Comparison of ENCODE assay signal across 18 cellular contexts in the genomic region with DNA sequence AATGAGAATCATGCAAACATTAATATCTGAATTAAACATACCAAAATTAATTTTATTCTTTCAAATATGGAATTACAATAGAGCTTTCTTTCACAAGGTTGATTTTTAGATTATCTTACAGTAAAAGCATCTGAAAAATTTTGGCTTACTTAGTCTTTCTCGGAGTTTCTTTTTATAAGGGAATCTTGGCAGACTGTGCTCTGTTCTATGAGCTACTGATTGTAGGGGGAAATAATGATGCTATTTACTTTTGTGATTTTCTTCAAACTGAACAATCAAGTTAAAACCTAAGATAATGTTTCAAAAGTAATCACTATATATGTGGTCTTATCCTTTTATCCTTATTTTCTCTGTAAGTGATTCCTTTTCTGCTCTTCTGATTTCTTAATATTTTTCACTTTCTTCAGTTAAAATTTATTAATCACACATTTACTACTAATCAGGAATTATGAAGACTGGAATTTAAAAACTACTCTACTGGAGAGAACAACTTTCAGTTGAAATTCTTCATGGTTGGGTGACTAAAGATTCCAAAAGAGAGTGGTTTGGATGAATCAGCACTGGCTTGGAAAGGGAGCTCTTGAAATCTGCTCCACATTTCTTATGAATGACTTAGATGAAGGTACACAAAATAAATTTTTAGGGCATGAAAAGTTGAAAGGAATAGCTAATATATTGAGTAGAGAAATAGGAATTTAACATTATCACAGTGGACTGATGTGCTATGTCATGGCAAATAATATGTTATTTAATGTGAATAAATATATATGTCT.
DNase-seq lines count a peak whose midpoint lies in the region; ATAC-seq, FAIRE-seq and TF ChIP-seq lines count a peak whose summit lies in the region.
"Had no signal": no experiment of that assay in that cellular context is flagged by ENCODE, and none has a peak within 500 bp of the region (broad histone marks: within the 10 kb centered on the region; RNA-seq: fewer than 3 reads in every experiment).

No MANE protein-coding gene starts in this region.

- no peak overlapping the region for H4K91ac ChIP-seq in neuronal stem cell (ENCODE audit: low read depth, low read length, poor library complexity)

- H3K14ac ChIP-seq in neuronal stem cell (ENCODE audit: low read length): no peak overlapping the region

- H2BK15ac ChIP-seq in neuronal stem cell (ENCODE audit: low read length): no peak overlapping the region

- H3K27me3 Mint-ChIP-seq in natural killer cell (ENCODE audit: low read depth in 2 of 2): no peaks in the 10 kb centered on the region

- H3K4me3 ChIP-seq in astrocyte of the spinal cord (ENCODE audit: low read depth, low read length) (no peak overlapping the region), kidney (ENCODE audit: low read length in 2 of 2) (no peak overlapping the region), neuronal stem cell (ENCODE audit: low read length in 2 of 2) (no peak overlapping the region)
- H3K4me3 ChIP-seq: ascending aorta, SK-N-MC, transverse colon had no signal

- no peaks in the 10 kb centered on the region for H3K9me3 ChIP-seq in kidney (ENCODE audit: control insufficient read depth in 1 of 2, low read length in 2 of 2)
- H3K9me3 ChIP-seq in neuronal stem cell (replicated peaks in 1 of 2; ENCODE audit: control insufficient read depth in 2 of 2, insufficient read depth in 1 of 2, low read depth in 1 of 2, low read length in 2 of 2): no peaks in the 10 kb centered on the region
- H3K9me3 ChIP-seq: ascending aorta, transverse colon had no signal

- H2BK5ac ChIP-seq in neuronal stem cell (ENCODE audit: low read length): no peak overlapping the region

- no peak overlapping the region for H3K27ac Mint-ChIP-seq in natural killer cell

- H3K9me3 Mint-ChIP-seq in natural killer cell: no peaks in the 10 kb centered on the region

- no peak overlapping the region for H3K27ac ChIP-seq in kidney (ENCODE audit: low read depth in 2 of 2, low read length in 2 of 2)
- no peak overlapping the region for H3K27ac ChIP-seq in substantia nigra (ENCODE audit: low read depth, low read length, poor library complexity, severe bottlenecking)
- H3K27ac ChIP-seq in neuronal stem cell (replicated peaks; ENCODE audit: low read length): no peak overlapping the region
- H3K27ac ChIP-seq: SK-N-MC, transverse colon had no signal

- no peaks in the 10 kb centered on the region for H3K36me3 ChIP-seq in kidney (ENCODE audit: control insufficient read depth in 1 of 2, insufficient read depth in 2 of 2, low read length in 2 of 2)
- no peaks in the 10 kb centered on the region for H3K36me3 ChIP-seq in neuronal stem cell (replicated peaks in 1 of 2; ENCODE audit: control insufficient read depth in 2 of 2, insufficient read depth in 2 of 2, low read length in 2 of 2)
- H3K36me3 ChIP-seq: ascending aorta, transverse colon had no signal

- no peaks in the 10 kb centered on the region for H3K4me1 Mint-ChIP-seq in natural killer cell

- intact Hi-C loops in kidney (cut with DNase I) (no loop called here), natural killer cell (cut with micrococcal nuclease) (no loop called here)

- H3K18ac ChIP-seq in neuronal stem cell (ENCODE audit: low read length): no peak overlapping the region

- no peak overlapping the region for H2BK12ac ChIP-seq in neuronal stem cell (ENCODE audit: low read length)

- FAIRE-seq in kidney (lab: Jason Lieb, UNC): peak; percentile 84

- H3K9ac ChIP-seq in kidney (ENCODE audit: low read length in 2 of 2) (no peak overlapping the region), neuronal stem cell (ENCODE audit: low read depth, low read length, poor library complexity) (no peak overlapping the region)

- H3K23ac ChIP-seq in neuronal stem cell (ENCODE audit: low read depth, low read length, poor library complexity): no peak overlapping the region

- no peak for TF ChIP-seq CTCF in astrocyte of the spinal cord (IDR thresholded peaks at IDR 0.05; ENCODE audit: low read depth, low read length)
- no peak for TF ChIP-seq CTCF in kidney (IDR thresholded peaks at IDR 0.05; ENCODE audit: borderline replicate concordance, extremely low read depth, insufficient read depth)
- TF ChIP-seq CTCF in natural killer cell (IDR thresholded peaks at IDR 0.05): no peak

- no peaks in the 10 kb centered on the region for H3K27me3 ChIP-seq in neuronal stem cell (ENCODE audit: control insufficient read depth in 3 of 3, insufficient read depth in 3 of 3, low read depth in 1 of 3, low read length in 3 of 3)
- H3K27me3 ChIP-seq: ascending aorta, transverse colon had no signal

- no peak overlapping the region for H3K4me3 Mint-ChIP-seq in natural killer cell

- H2AK5ac ChIP-seq in neuronal stem cell (ENCODE audit: low read depth, low read length): no peak overlapping the region

- H4K8ac ChIP-seq in neuronal stem cell (ENCODE audit: low read depth, low read length): no peak overlapping the region

- H3K4me1 ChIP-seq in kidney (ENCODE audit: control insufficient read depth in 1 of 2, insufficient read depth in 1 of 2, low read depth in 1 of 2, low read length in 2 of 2): no peaks in the 10 kb centered on the region
- no peaks in the 10 kb centered on the region for H3K4me1 ChIP-seq in neuronal stem cell (ENCODE audit: control insufficient read depth in 2 of 2, insufficient read depth in 1 of 2, low read depth in 1 of 2, low read length in 2 of 2)
- H3K4me1 ChIP-seq: ascending aorta, transverse colon had no signal

- H2BK120ac ChIP-seq in neuronal stem cell (ENCODE audit: low read depth, low read length): no peak overlapping the region

- ATAC-seq in natural killer cell: no peak

- no peak overlapping the region for H2AFZ ChIP-seq in neuronal stem cell (ENCODE audit: low read length)

- no CpG with 5 or more reads among the region's 1 CpG for WGBS in neuronal stem cell (ENCODE audit: extremely low coverage in 2 of 2, insufficient read length in 2 of 2, insufficient replicate concordance in 1 of 2), 2 donors

- H3K4ac ChIP-seq in neuronal stem cell (ENCODE audit: low read length): no peak overlapping the region

- no peaks in the 10 kb centered on the region for H3K36me3 Mint-ChIP-seq in natural killer cell

- H3K79me1 ChIP-seq in neuronal stem cell (ENCODE audit: low read depth, low read length): no peaks in the 10 kb centered on the region

- DNase-seq in A172 (ENCODE audit: low spot score) (peak; percentile 60), HS-27A (ENCODE audit: low read depth) (peak; percentile 31), astrocyte of the spinal cord (ENCODE audit: low read depth, low spot score) (peak; percentile 87), kidney (no peak), substantia nigra (lab: John Stamatoyannopoulos, UW) (no peak), cerebellar cortex (ENCODE audit: low spot score) (no peak), neuronal stem cell (ENCODE audit: low spot score) (no peak), natural killer cell (no peak)
- DNase-seq: 8988T; activated CD4-positive, alpha-beta T cell treated with anti-CD3 and anti-CD28 coated beads for 1 hour; DMS79; erythroblast; H7; NCI-H1436 treated with DMSO at 0.1 percent for 48 hours; NCI-H82; transverse colon had no signal

- in situ Hi-C loops in astrocyte of the spinal cord (cut with HindIII; ENCODE audit: low sequenced_read_pairs): no loop called here

- no peak overlapping the region for H3K4me2 ChIP-seq in neuronal stem cell (ENCODE audit: insufficient read depth, low read length, poor library complexity, severe bottlenecking)

Comparison
In these comparisons a context has a peak if more than half of its experiments do, and no peak if none do; other contexts are left out.
1. DNase-seq: peak in A172 (single experiment), HS-27A (single experiment) and astrocyte of the spinal cord (single experiment); none in kidney (single experiment), substantia nigra (0 of 49), cerebellar cortex (single experiment), neuronal stem cell (single experiment) and natural killer cell (single experiment).